In genomic region chr3:23389089-23389488, GRCh38 we compare ENCODE assay signal across 15 cellular contexts.
DNase-seq lines count a peak whose midpoint lies in the region; TF ChIP-seq lines count a peak whose summit lies in the region.
"Had no signal": no experiment of that assay in that cellular context is flagged by ENCODE, and none has a peak within 500 bp of the region (broad histone marks: within the 10 kb centered on the region; RNA-seq: fewer than 3 reads in every experiment).

No MANE protein-coding gene starts in this region.

- peak overlapping the region; percentile 88 for H3K4me2 ChIP-seq in OCI-LY7 (ENCODE audit: low read length)

- H3K36me3 Mint-ChIP-seq in activated naive CD4-positive, alpha-beta T cell treated with anti-CD3 and anti-CD28 coated beads, Interleukin-2, amount 10 ng/mL, durations not matched to agents 7 days and 5 days: no peaks in the 10 kb centered on the region
- H3K36me3 Mint-ChIP-seq: activated CD8-positive, alpha-beta memory T cell treated with anti-CD3 and anti-CD28 coated beads, Interleukin-2, amount 10 ng/mL, durations not matched to agents 7 days and 5 days; brain; natural killer cell had no signal

- POLR2A ChIA-PET in OCI-LY7 (lab: Charles Lee): interaction anchor here (0.6 to 8.9 kb wide), 23 partner anchors 10 to 372 kb away, joined by 3 to 130 read pairs (median 6); no protein-coding TSS in a partner anchor

- H3K36me3 ChIP-seq in OCI-LY7 (ENCODE audit: insufficient read depth, low read length): peaks cover 25% of the 10 kb centered on the region; the same call in 1 of the 2 replicates

- no peaks in the 10 kb centered on the region for H4K20me1 ChIP-seq in OCI-LY7 (ENCODE audit: insufficient read depth, low read length)

- H3K27me3 Mint-ChIP-seq in activated naive CD4-positive, alpha-beta T cell treated with anti-CD3 and anti-CD28 coated beads, Interleukin-2, amount 10 ng/mL, durations not matched to agents 7 days and 5 days: no peaks in the 10 kb centered on the region
- H3K27me3 Mint-ChIP-seq: activated CD8-positive, alpha-beta memory T cell treated with anti-CD3 and anti-CD28 coated beads, Interleukin-2, amount 10 ng/mL, durations not matched to agents 7 days and 5 days; brain had no signal

- H3K27ac Mint-ChIP-seq in activated naive CD4-positive, alpha-beta T cell treated with anti-CD3 and anti-CD28 coated beads, Interleukin-2, amount 10 ng/mL, durations not matched to agents 7 days and 5 days: no peak overlapping the region
- H3K27ac Mint-ChIP-seq: activated CD8-positive, alpha-beta memory T cell treated with anti-CD3 and anti-CD28 coated beads, Interleukin-2, amount 10 ng/mL, durations not matched to agents 7 days and 5 days; brain; natural killer cell had no signal

- peaks cover 77% of the 10 kb centered on the region for H3K79me2 ChIP-seq in OCI-LY7 (ENCODE audit: insufficient read depth, low read depth, low read length)

- H3K4me1 ChIP-seq in OCI-LY7 (ENCODE audit: insufficient read depth, low read length, poor library complexity, severe bottlenecking): peaks cover 60% of the 10 kb centered on the region
- H3K4me1 ChIP-seq: testis had no signal

- BruUV-seq in OCI-LY7 (replicated peaks; lab: Mats Ljungman, UMichigan): TSS peak; percentile 74

- peak overlapping the region; percentile 99 for H3K27ac ChIP-seq in OCI-LY7 (ENCODE audit: low read depth, low read length, poor library complexity, severe bottlenecking)
- H3K27ac ChIP-seq: testis had no signal

- H3K4me3 ChIP-seq in OCI-LY7 (ENCODE audit: low read depth, low read length, poor library complexity, severe bottlenecking): peak overlapping the region; percentile 89
- H3K4me3 ChIP-seq: testis had no signal

- H3K4me1 Mint-ChIP-seq in activated naive CD4-positive, alpha-beta T cell treated with anti-CD3 and anti-CD28 coated beads, Interleukin-2, amount 10 ng/mL, durations not matched to agents 7 days and 5 days: peaks cover 3% of the 10 kb centered on the region
- H3K4me1 Mint-ChIP-seq: activated CD8-positive, alpha-beta memory T cell treated with anti-CD3 and anti-CD28 coated beads, Interleukin-2, amount 10 ng/mL, durations not matched to agents 7 days and 5 days had no signal

- DNase-seq in DMS153 treated with DMSO at 0.1 percent for 48 hours (lab: John Stamatoyannopoulos, UW; ENCODE audit: unreplicated experiment) (peak; percentile 44), NCI-H146 (lab: John Stamatoyannopoulos, UW) (peak; percentile 88), OCI-LY7 (ENCODE audit: low spot score) (peak; percentile 83), iPS-NIHi11 (ENCODE audit: low spot score) (peak; percentile 31), DMS79 (lab: John Stamatoyannopoulos, UW) (no peak), NCI-H1930 (lab: John Stamatoyannopoulos, UW) (no peak)
- no peak for DNase-seq in activated naive CD4-positive, alpha-beta T cell treated with anti-CD3 and anti-CD28 coated beads, Interleukin-2, amount 10 ng/mL, durations not matched to agents 7 days and 5 days
- no peak for DNase-seq in activated CD8-positive, alpha-beta memory T cell treated with anti-CD3 and anti-CD28 coated beads for 24 hours
- DNase-seq: activated CD8-positive, alpha-beta memory T cell treated with anti-CD3 and anti-CD28 coated beads, Interleukin-2, amount 10 ng/mL, durations not matched to agents 7 days and 5 days; activated naive CD4-positive, alpha-beta T cell treated with Interleukin-2 at 50 U/mL for 16 hours; effector CD8-positive, alpha-beta T cell; natural killer cell; NCI-H1105; testis had no signal

- no peak overlapping the region; the same call in 1 of the 2 replicates for H2AFZ ChIP-seq in OCI-LY7 (ENCODE audit: low read length)

- CTCF ChIA-PET in OCI-LY7 (lab: Charles Lee; ENCODE audit: unreplicated experiment): interaction anchor here (0.8 to 1.4 kb wide), 2 partner anchors 47 to 52 kb away, joined by 3 to 4 read pairs; no protein-coding TSS in a partner anchor
- CTCF ChIA-PET in activated naive CD4-positive, alpha-beta T cell treated with anti-CD3 and anti-CD28 coated beads, Interleukin-2, amount 10 ng/mL, durations not matched to agents 7 days and 5 days (lab: Charles Lee): interaction anchor here (1.0 kb wide), 1 partner anchor 12 kb away, joined by 3 read pairs; no protein-coding TSS in a partner anchor

- no peaks in the 10 kb centered on the region for H3K9me2 ChIP-seq in OCI-LY7 (ENCODE audit: insufficient read depth, low read length)

- H3K4me3 Mint-ChIP-seq in activated naive CD4-positive, alpha-beta T cell treated with anti-CD3 and anti-CD28 coated beads, Interleukin-2, amount 10 ng/mL, durations not matched to agents 7 days and 5 days: no peak overlapping the region
- H3K4me3 Mint-ChIP-seq: activated CD8-positive, alpha-beta memory T cell treated with anti-CD3 and anti-CD28 coated beads, Interleukin-2, amount 10 ng/mL, durations not matched to agents 7 days and 5 days; brain; natural killer cell had no signal

- no peaks in the 10 kb centered on the region for H3K9me3 Mint-ChIP-seq in activated naive CD4-positive, alpha-beta T cell treated with anti-CD3 and anti-CD28 coated beads, Interleukin-2, amount 10 ng/mL, durations not matched to agents 7 days and 5 days
- H3K9me3 Mint-ChIP-seq: natural killer cell had no signal

- TF ChIP-seq CTCF in OCI-LY7 (conservative IDR thresholded peaks at IDR 0.05; ENCODE audit: low read length): no peak

- H3K9me3 ChIP-seq in OCI-LY7 (ENCODE audit: low read length): no peaks in the 10 kb centered on the region
- H3K9me3 ChIP-seq: testis had no signal

- intact Hi-C loops in OCI-LY7 (cut with micrococcal nuclease; ENCODE audit: unreplicated experiment): loop anchor here (1.0 to 5.0 kb wide), 10 partner anchors 48 to 558 kb away; partner anchors contain the start of gene NR1D2

Comparison
In these comparisons a context has a peak if more than half of its experiments do, and no peak if none do; other contexts are left out.
1. DNase-seq: peak in DMS153 treated with DMSO at 0.1 percent for 48 hours (single experiment), NCI-H146 (single experiment), OCI-LY7 (single experiment) and iPS-NIHi11 (single experiment); none in activated naive CD4-positive, alpha-beta T cell treated with anti-CD3 and anti-CD28 coated beads, Interleukin-2, amount 10 ng/mL, durations not matched to agents 7 days and 5 days (single experiment), DMS79 (single experiment), activated CD8-positive, alpha-beta memory T cell treated with anti-CD3 and anti-CD28 coated beads for 24 hours (single experiment) and NCI-H1930 (0 of 2).